33 cellular contexts compared by ENCODE assay signal in genomic region chr9:137149367-137149766, GRCh38. TPM values are rescaled to one million over a fixed set of nuclear protein-coding genes. Genes with fewer than 3 reads are reported as not detected.
A peak's percentile ranks its signal among the peaks of the same experiment; 100 is the strongest.
DNase-seq lines count a peak whose midpoint lies in the region; ATAC-seq, FAIRE-seq and TF ChIP-seq lines count a peak whose summit lies in the region.
"Had no signal": no experiment of that assay in that cellular context is flagged by ENCODE, and none has a peak within 500 bp of the region (broad histone marks: within the 10 kb centered on the region; RNA-seq: fewer than 3 reads in every experiment).

No MANE protein-coding gene starts in this region.

- H3K4me1 ChIP-seq in CD8-positive, alpha-beta memory T cell (ENCODE audit: insufficient read depth, low read length) = no peaks in the 10 kb centered on the region
- H3K4me1 ChIP-seq in NT2/D1 (ENCODE audit: insufficient read depth, insufficient read length) = peaks cover 14% of the 10 kb centered on the region
- peaks cover 8 to 52% of the 10 kb centered on the region in 2 experiments; a peak in 3 of 5 replicates for H3K4me1 ChIP-seq in K562 (replicated peaks in 1 of 2; ENCODE audit: control insufficient read depth in 2 of 2, insufficient read depth in 2 of 2, low read length in 2 of 2)
- H3K4me1 ChIP-seq: lower lobe of right lung, prostate gland, stomach, thyroid gland, vagina had no signal

- in situ Hi-C loops in K562 (cut with MboI) = no loop called here

- CTCF ChIA-PET in CD8-positive, alpha-beta memory T cell (lab: Charles Lee) = interaction anchor here (0.7 to 1.7 kb wide), 3 partner anchors 25 to 87 kb away, joined by 3 to 4 read pairs (median 3); no protein-coding TSS in a partner anchor
- CTCF ChIA-PET in K562 (lab: Yijun Ruan, JAX; ENCODE audit: low intra/inter-chr PET ratio) = no interaction called here

- H2AFZ ChIP-seq in K562 (ENCODE audit: low read depth, low read length) = peak overlapping the region; percentile 77; the same call in 1 of the 2 replicates

- 59% methylated on average over 5 of the region's 5 CpGs for WGBS in K562 (ENCODE audit: insufficient coverage, low coverage, missing lambda C conversion rate)

- intact Hi-C loops in K562 (cut with micrococcal nuclease) = no loop called here
- intact Hi-C loops in natural killer cell (cut with micrococcal nuclease) = no loop called here

- no peak overlapping the region for H3K4me3 ChIP-seq in CD8-positive, alpha-beta memory T cell (ENCODE audit: low read length)
- peak overlapping the region; percentile 15 for H3K4me3 ChIP-seq in NT2/D1 (ENCODE audit: insufficient read length, low read depth)
- no peak overlapping the region for H3K4me3 ChIP-seq in K562
- H3K4me3 ChIP-seq: coronary artery, lower lobe of right lung, prostate gland, stomach, thyroid gland, vagina had no signal

- DNase-seq in CD8-positive, alpha-beta memory T cell = no peak
- DNase-seq in NT2/D1 (ENCODE audit: low read depth, low spot score) = no peak
- no peak for DNase-seq in K562 (ENCODE audit: extremely low read depth in 1 of 4, low spot score in 3 of 4)
- no peak for DNase-seq in natural killer cell
- DNase-seq in activated naive CD4-positive, alpha-beta T cell treated with anti-CD3 and anti-CD28 coated beads, Interleukin-2, amount 50 U/mL, for 16 hours = no peak
- no peak for DNase-seq in DMS153 treated with DMSO at 0.1 percent for 48 hours (lab: John Stamatoyannopoulos, UW; ENCODE audit: unreplicated experiment)
- DNase-seq: activated CD4-positive, alpha-beta T cell treated with anti-CD3 and anti-CD28 coated beads, Interleukin-2, amount 50 U/mL, for 48 hours; activated CD4-positive, CD25-positive, alpha-beta regulatory T cell treated with anti-CD3 and anti-CD28 coated beads, Interleukin-2, amount 50 U/mL, for 72 hours; activated naive CD4-positive, alpha-beta T cell treated with Interleukin-2 at 50 U/mL for 16 hours; caudate nucleus; COR-L47; effector CD8-positive, alpha-beta T cell; H9; hippocampal formation; lower lobe of right lung; naive thymus-derived CD4-positive, alpha-beta T cell; NCI-H2107; NCI-H345; nucleus accumbens; stimulated activated CD4-positive, alpha-beta T cell treated with anti-CD3 and anti-CD28 coated beads, Interleukin-4, amount 100 ng/mL, for 1 hour; stomach; thyroid gland had no signal

- H3K79me2 ChIP-seq in K562 (ENCODE audit: control insufficient read depth, insufficient read depth, low read length) = no peaks in the 10 kb centered on the region

- no peak for TF ChIP-seq POLR2A in K562 (conservative IDR thresholded peaks at IDR 0.05)

- H3K9me1 ChIP-seq in K562 (ENCODE audit: control insufficient read depth, insufficient read depth, low read length) = no peaks in the 10 kb centered on the region

- no TSS peak for BruUV-seq in K562 (replicated peaks; lab: Mats Ljungman, UMichigan)

- H3K27me3 Mint-ChIP-seq in CD8-positive, alpha-beta memory T cell = peaks cover 2 to 7% of the 10 kb centered on the region in 2 donors
- peaks cover 0 to 8% of the 10 kb centered on the region in 2 donors for H3K27me3 Mint-ChIP-seq in natural killer cell (ENCODE audit: low read depth in 2 of 2)

- no peaks in the 10 kb centered on the region for H3K36me3 ChIP-seq in CD8-positive, alpha-beta memory T cell (ENCODE audit: insufficient read depth, low read length)
- H3K36me3 ChIP-seq in NT2/D1 (ENCODE audit: insufficient read depth, insufficient read length, low read length) (no peaks in the 10 kb centered on the region), K562 (ENCODE audit: control insufficient read depth, insufficient read depth, low read length) (no peaks in the 10 kb centered on the region)
- H3K36me3 ChIP-seq: lower lobe of right lung, prostate gland, stomach, thyroid gland, vagina had no signal

- no peak for TF ChIP-seq CTCF in K562 (IDR thresholded peaks at IDR 0.05 in 2 of 3, conservative IDR thresholded peaks at IDR 0.05 in 1 of 3; ENCODE audit: insufficient read depth in 2 of 3, low read depth in 1 of 3, low read length in 3 of 3)
- no peak for TF ChIP-seq CTCF in natural killer cell (IDR thresholded peaks at IDR 0.05)

- H4K20me1 ChIP-seq in K562 (replicated peaks; ENCODE audit: control insufficient read depth, insufficient read depth, low read length) = no peaks in the 10 kb centered on the region

- ATAC-seq in K562 (no peak), natural killer cell (no peak)
- ATAC-seq: activated T-cell treated with anti-CD3 and anti-CD28 coated beads, Interleukin-2, amount 50 U/mL, for 72 hours; lower lobe of right lung; naive thymus-derived CD4-positive, alpha-beta T cell; sciatic nerve had no signal

- no peaks in the 10 kb centered on the region for H3K9me3 ChIP-seq in CD8-positive, alpha-beta memory T cell (ENCODE audit: low read length)
- H3K9me3 ChIP-seq in NT2/D1 (ENCODE audit: insufficient read depth, low read length) (no peaks in the 10 kb centered on the region), K562 (replicated peaks; ENCODE audit: control insufficient read depth, insufficient read depth, low read depth, low read length) (no peaks in the 10 kb centered on the region; the same call in 1 of the 2 replicates)
- H3K9me3 ChIP-seq: lower lobe of right lung, prostate gland, thyroid gland, vagina had no signal

- no peaks in the 10 kb centered on the region for H3K4me1 Mint-ChIP-seq in CD8-positive, alpha-beta memory T cell
- H3K4me1 Mint-ChIP-seq in natural killer cell = no peaks in the 10 kb centered on the region

- H3K4me2 ChIP-seq in K562 (ENCODE audit: insufficient read depth, low read length) = peak overlapping the region; percentile 71

- TF ChIP-seq EP300 in K562 (IDR thresholded peaks at IDR 0.05; ENCODE audit: low read length) = no peak

- POLR2A ChIA-PET in CD8-positive, alpha-beta memory T cell (lab: Charles Lee) = no interaction called here
- POLR2A ChIA-PET in K562 (lab: Yijun Ruan, JAX) = interaction anchor here (1.2 to 3.4 kb wide), 5 partner anchors 8 to 92 kb away, joined by 3 to 22 read pairs (median 8); partner anchors contain the start of genes GRIN1 and TUBB4B

- H3K9ac ChIP-seq in NT2/D1 (ENCODE audit: insufficient read length, low read depth) (peak overlapping the region; percentile 72), K562 (ENCODE audit: insufficient read depth in 1 of 2, low read depth in 2 of 2, low read length in 2 of 2) (peak overlapping the region; percentile 30 to 92; a peak in 3 of 4 replicates)

- FAIRE-seq in K562 (lab: Jason Lieb, UNC) = no peak
- FAIRE-seq: TTC549 had no signal

- no peak overlapping the region for H3K4me3 Mint-ChIP-seq in CD8-positive, alpha-beta memory T cell
- no peak overlapping the region for H3K4me3 Mint-ChIP-seq in natural killer cell
- H3K4me3 Mint-ChIP-seq: H9 had no signal

- no peaks in the 10 kb centered on the region for H3K9me3 Mint-ChIP-seq in CD8-positive, alpha-beta memory T cell
- H3K9me3 Mint-ChIP-seq in natural killer cell = no peaks in the 10 kb centered on the region
- H3K9me3 Mint-ChIP-seq: activated T-cell treated with anti-CD3 and anti-CD28 coated beads, Interleukin-2, amount 50 U/mL, for 72 hours; H9; naive thymus-derived CD4-positive, alpha-beta T cell had no signal

- peak overlapping the region; percentile 38 for H3K27ac ChIP-seq in CD8-positive, alpha-beta memory T cell (ENCODE audit: low read depth, low read length)
- peak overlapping the region; percentile 54; the same call in 1 of the 3 replicates for H3K27ac ChIP-seq in K562 (ENCODE audit: extremely low read depth, low read depth, low read length)
- H3K27ac ChIP-seq: coronary artery, lower lobe of right lung, prostate gland, stomach, thyroid gland, vagina had no signal

- no peaks in the 10 kb centered on the region for H3K36me3 Mint-ChIP-seq in CD8-positive, alpha-beta memory T cell
- H3K36me3 Mint-ChIP-seq in natural killer cell = no peaks in the 10 kb centered on the region
- H3K36me3 Mint-ChIP-seq: naive thymus-derived CD4-positive, alpha-beta T cell had no signal

- H3K27me3 ChIP-seq in CD8-positive, alpha-beta memory T cell (ENCODE audit: insufficient read depth, low read length, poor library complexity, severe bottlenecking) = no peaks in the 10 kb centered on the region
- H3K27me3 ChIP-seq in NT2/D1 (ENCODE audit: insufficient read depth, insufficient read length) (no peaks in the 10 kb centered on the region), K562 (ENCODE audit: control insufficient read depth in 2 of 2, insufficient read depth in 2 of 2, low read length in 2 of 2) (no peaks in the 10 kb centered on the region)
- H3K27me3 ChIP-seq: thyroid gland, vagina had no signal

- no peak overlapping the region for H3K27ac Mint-ChIP-seq in CD8-positive, alpha-beta memory T cell
- no peak overlapping the region for H3K27ac Mint-ChIP-seq in natural killer cell
- H3K27ac Mint-ChIP-seq: H9; naive thymus-derived CD4-positive, alpha-beta T cell had no signal

- TF ChIP-seq RAD21 in K562 (CRISPR knock-in tag; conservative IDR thresholded peaks at IDR 0.05 in 1 of 2, IDR thresholded peaks at IDR 0.05 in 1 of 2) = no peak

RNA-seq across cellular contexts. Expression of gene GRIN1, which starts 10.4 kb away (rescaled TPM):
- total RNA-seq in CD8-positive, alpha-beta memory T cell = not detected
- not detected for polyA plus RNA-seq in CD8-positive, alpha-beta memory T cell
- total RNA-seq in K562 (2011; cell fraction: chromatin; rRNA removed; ENCODE audit: low replicate concordance) = 0.25 and 3.0 TPM in 2 replicates
- 0.67 and 3.3 TPM in 2 replicates for total RNA-seq in K562 (2011; cell fraction: nucleolus; rRNA removed)
- 0.53 and 1.2 TPM in 2 replicates for total RNA-seq in K562 (2011; cell fraction: nucleoplasm; rRNA removed)
- total RNA-seq in K562 (2014; rRNA removed) (not detected in 2 replicates), K562 (2014; rRNA removed; fragmentation: Illumina TruSeq; extraction: Trizol) (not detected in 2 replicates), K562 (2015; rRNA removed; fragmentation: Illumina TruSeq; extraction: Trizol) (not detected in 2 replicates), K562 (2021) (0.35 and 0.36 TPM in 2 replicates), natural killer cell (not detected)
- polyA plus RNA-seq in K562 (2011; rRNA removed) (0.03 and 0.04 TPM in 2 replicates), K562 (2014; fragmentation: Illumina TruSeq; extraction: Trizol) (0.08 TPM in 1 of 2 replicates, not detected in the other), K562 (2014; fragmentation: Nextera tagmentation; extraction: Ambion mirVana) (not detected), K562 (2014; rRNA removed) (0.08 and 0.16 TPM in 2 replicates)
- 0.04 and 0.07 TPM in 2 replicates for polyA plus RNA-seq in K562 (2011; cell fraction: cytosol; rRNA removed)
- 0.34 and 0.67 TPM in 2 replicates for polyA plus RNA-seq in K562 (2011; cell fraction: nucleus; rRNA removed)
- 0.35 and 0.38 TPM in 2 replicates for polyA plus RNA-seq in K562 (2012)
- polyA minus RNA-seq in K562 (2011; rRNA and poly(A)+ RNA removed) = not detected in 2 replicates
- polyA minus RNA-seq in K562 (2011; cell fraction: cytosol; rRNA and poly(A)+ RNA removed) = not detected in 2 replicates
- polyA minus RNA-seq in K562 (2011; cell fraction: nucleus; rRNA and poly(A)+ RNA removed) = 0.13 and 0.56 TPM in 2 replicates
- total RNA-seq: G401; naive thymus-derived CD4-positive, alpha-beta T cell; RPMI7951; sciatic nerve; thyroid gland had no signal
- polyA plus RNA-seq: naive thymus-derived CD4-positive, alpha-beta T cell had no signal

RNA-seq across cellular contexts. Expression of gene LRRC26, which starts 20.5 kb away (rescaled TPM):
- total RNA-seq in CD8-positive, alpha-beta memory T cell = not detected
- not detected for polyA plus RNA-seq in CD8-positive, alpha-beta memory T cell
- total RNA-seq in K562 (2011; cell fraction: chromatin; rRNA removed; ENCODE audit: low replicate concordance) = not detected in 2 replicates
- total RNA-seq in K562 (2011; cell fraction: nucleolus; rRNA removed) = not detected in 2 replicates
- not detected in 2 replicates for total RNA-seq in K562 (2011; cell fraction: nucleoplasm; rRNA removed)
- total RNA-seq in K562 (2014; rRNA removed) = not detected in 2 replicates
- total RNA-seq in K562 (2014; rRNA removed; fragmentation: Illumina TruSeq; extraction: Trizol) = not detected in 2 replicates
- not detected in 2 replicates for total RNA-seq in K562 (2015; rRNA removed; fragmentation: Illumina TruSeq; extraction: Trizol)
- total RNA-seq in K562 (2021) = not detected in 2 replicates
- polyA plus RNA-seq in K562 (2011; rRNA removed) = not detected in 2 replicates
- polyA plus RNA-seq in K562 (2011; cell fraction: cytosol; rRNA removed) = 0.06 TPM in 1 of 2 replicates, not detected in the other
- not detected in 2 replicates for polyA plus RNA-seq in K562 (2011; cell fraction: nucleus; rRNA removed)
- polyA plus RNA-seq in K562 (2012) = not detected in 2 replicates
- polyA plus RNA-seq in K562 (2014; fragmentation: Illumina TruSeq; extraction: Trizol) = not detected in 2 replicates
- not detected for polyA plus RNA-seq in K562 (2014; fragmentation: Nextera tagmentation; extraction: Ambion mirVana)
- polyA plus RNA-seq in K562 (2014; rRNA removed) = not detected in 2 replicates
- not detected in 2 replicates for polyA minus RNA-seq in K562 (2011; rRNA and poly(A)+ RNA removed)
- polyA minus RNA-seq in K562 (2011; cell fraction: cytosol; rRNA and poly(A)+ RNA removed) = not detected in 2 replicates
- not detected in 2 replicates for polyA minus RNA-seq in K562 (2011; cell fraction: nucleus; rRNA and poly(A)+ RNA removed)
- not detected for total RNA-seq in natural killer cell
- total RNA-seq: activated T-cell treated with anti-CD3 and anti-CD28 coated beads, Interleukin-2, amount 50 U/mL, for 72 hours; RPMI7951; sciatic nerve; T-helper 1 cell treated with Interleukin-12 subunit alpha and Interleukin-12 subunit beta and Interleukin-4 antibody, amounts not matched to agents 30 ng/mL and 1 ng/mL, for 36 hours; thyroid gland; vagina had no signal
- polyA plus RNA-seq: BJ; naive thymus-derived CD4-positive, alpha-beta T cell had no signal

RNA-seq across cellular contexts. Expression of gene TMEM210, which starts 22.5 kb away (rescaled TPM):
- total RNA-seq in CD8-positive, alpha-beta memory T cell = not detected
- not detected for polyA plus RNA-seq in CD8-positive, alpha-beta memory T cell
- total RNA-seq in K562 (2011; cell fraction: chromatin; rRNA removed; ENCODE audit: low replicate concordance) = not detected in 2 replicates
- total RNA-seq in K562 (2011; cell fraction: nucleolus; rRNA removed) = not detected in 2 replicates
- not detected in 2 replicates for total RNA-seq in K562 (2011; cell fraction: nucleoplasm; rRNA removed)
- not detected in 2 replicates for total RNA-seq in K562 (2014; rRNA removed)
- total RNA-seq in K562 (2014; rRNA removed; fragmentation: Illumina TruSeq; extraction: Trizol) = not detected in 2 replicates
- not detected in 2 replicates for total RNA-seq in K562 (2015; rRNA removed; fragmentation: Illumina TruSeq; extraction: Trizol)
- not detected in 2 replicates for total RNA-seq in K562 (2021)
- polyA plus RNA-seq in K562 (2011; rRNA removed) = not detected in 2 replicates
- not detected in 2 replicates for polyA plus RNA-seq in K562 (2011; cell fraction: cytosol; rRNA removed)
- not detected in 2 replicates for polyA plus RNA-seq in K562 (2011; cell fraction: nucleus; rRNA removed)
- not detected in 2 replicates for polyA plus RNA-seq in K562 (2012)
- polyA plus RNA-seq in K562 (2014; fragmentation: Illumina TruSeq; extraction: Trizol) = not detected in 2 replicates
- polyA plus RNA-seq in K562 (2014; fragmentation: Nextera tagmentation; extraction: Ambion mirVana) = not detected
- polyA plus RNA-seq in K562 (2014; rRNA removed) = not detected in 2 replicates
- polyA minus RNA-seq in K562 (2011; rRNA and poly(A)+ RNA removed) = not detected in 2 replicates
- not detected in 2 replicates for polyA minus RNA-seq in K562 (2011; cell fraction: cytosol; rRNA and poly(A)+ RNA removed)
- not detected in 2 replicates for polyA minus RNA-seq in K562 (2011; cell fraction: nucleus; rRNA and poly(A)+ RNA removed)
- total RNA-seq in natural killer cell = not detected
- total RNA-seq: G401; H9; lower lobe of right lung; naive thymus-derived CD4-positive, alpha-beta T cell; RPMI7951; sciatic nerve; stomach; T-helper 1 cell treated with Interleukin-12 subunit alpha and Interleukin-12 subunit beta and Interleukin-4 antibody, amounts not matched to agents 30 ng/mL and 1 ng/mL, for 36 hours; thyroid gland; vagina had no signal
- polyA plus RNA-seq: adipose tissue; BJ; naive thymus-derived CD4-positive, alpha-beta T cell; stomach had no signal

RNA-seq across cellular contexts. Expression of gene DPP7, which starts 34.8 kb away (rescaled TPM):
- 100 to 1,000 TPM; 294 to 308 TPM for total RNA-seq in CD8-positive, alpha-beta memory T cell
- polyA plus RNA-seq in CD8-positive, alpha-beta memory T cell = 158 TPM
- total RNA-seq in K562 (2011; cell fraction: chromatin; rRNA removed; ENCODE audit: low replicate concordance) = 175 and 615 TPM in 2 replicates
- 837 and 852 TPM in 2 replicates for total RNA-seq in K562 (2011; cell fraction: nucleolus; rRNA removed)
- 311 and 347 TPM in 2 replicates for total RNA-seq in K562 (2011; cell fraction: nucleoplasm; rRNA removed)
- total RNA-seq in K562 (2014; rRNA removed) (231 and 272 TPM in 2 replicates), K562 (2014; rRNA removed; fragmentation: Illumina TruSeq; extraction: Trizol) (11.3 and 24.9 TPM in 2 replicates), K562 (2015; rRNA removed; fragmentation: Illumina TruSeq; extraction: Trizol) (140 and 141 TPM in 2 replicates), K562 (2021) (311 and 322 TPM in 2 replicates), natural killer cell (100 to 1,000 TPM; 233 to 264 (median 251) TPM)
- polyA plus RNA-seq in K562 (2011; rRNA removed) (132 and 158 TPM in 2 replicates), K562 (2014; fragmentation: Illumina TruSeq; extraction: Trizol) (48.4 and 105 TPM in 2 replicates), K562 (2014; fragmentation: Nextera tagmentation; extraction: Ambion mirVana) (1 to 10 TPM in 1 of 2 experiments, under 1 TPM in 1; 0.99 to 4.1 TPM), K562 (2014; rRNA removed) (352 and 365 TPM in 2 replicates)
- 141 and 377 TPM in 2 replicates for polyA plus RNA-seq in K562 (2011; cell fraction: cytosol; rRNA removed)
- 1,627 and 2,902 TPM in 2 replicates for polyA plus RNA-seq in K562 (2011; cell fraction: nucleus; rRNA removed)
- 245 and 282 TPM in 2 replicates for polyA plus RNA-seq in K562 (2012)
- polyA minus RNA-seq in K562 (2011; rRNA and poly(A)+ RNA removed) = 9.4 and 25.8 TPM in 2 replicates
- polyA minus RNA-seq in K562 (2011; cell fraction: cytosol; rRNA and poly(A)+ RNA removed) = 61.7 and 63.0 TPM in 2 replicates
- polyA minus RNA-seq in K562 (2011; cell fraction: nucleus; rRNA and poly(A)+ RNA removed) = 112 and 134 TPM in 2 replicates

RNA-seq across cellular contexts. Expression of gene ANAPC2, which starts 39.0 kb away (rescaled TPM):
- 10 to 100 TPM; 50.2 to 57.0 TPM for total RNA-seq in CD8-positive, alpha-beta memory T cell
- 5.4 TPM for polyA plus RNA-seq in CD8-positive, alpha-beta memory T cell
- 116 and 279 TPM in 2 replicates for total RNA-seq in K562 (2011; cell fraction: chromatin; rRNA removed; ENCODE audit: low replicate concordance)
- total RNA-seq in K562 (2011; cell fraction: nucleolus; rRNA removed) = 160 and 161 TPM in 2 replicates
- total RNA-seq in K562 (2011; cell fraction: nucleoplasm; rRNA removed) = 110 and 125 TPM in 2 replicates
- total RNA-seq in K562 (2014; rRNA removed) = 19.8 and 23.4 TPM in 2 replicates
- total RNA-seq in K562 (2014; rRNA removed; fragmentation: Illumina TruSeq; extraction: Trizol) = 5.8 and 8.0 TPM in 2 replicates
- total RNA-seq in K562 (2015; rRNA removed; fragmentation: Illumina TruSeq; extraction: Trizol) = 16.4 and 17.5 TPM in 2 replicates
- total RNA-seq in K562 (2021) = 50.7 and 56.5 TPM in 2 replicates
- polyA plus RNA-seq in K562 (2011; rRNA removed) = 17.7 and 22.1 TPM in 2 replicates
- polyA plus RNA-seq in K562 (2011; cell fraction: cytosol; rRNA removed) = 11.1 and 24.4 TPM in 2 replicates
- 195 and 268 TPM in 2 replicates for polyA plus RNA-seq in K562 (2011; cell fraction: nucleus; rRNA removed)
- 30.8 and 42.2 TPM in 2 replicates for polyA plus RNA-seq in K562 (2012)
- polyA plus RNA-seq in K562 (2014; fragmentation: Illumina TruSeq; extraction: Trizol) = 10.1 and 19.3 TPM in 2 replicates
- under 1 TPM in 1 of 2 experiments, not detected in 1; 0.11 TPM for polyA plus RNA-seq in K562 (2014; fragmentation: Nextera tagmentation; extraction: Ambion mirVana)
- 41.6 and 46.1 TPM in 2 replicates for polyA plus RNA-seq in K562 (2014; rRNA removed)
- polyA minus RNA-seq in K562 (2011; rRNA and poly(A)+ RNA removed) = 10.4 and 13.3 TPM in 2 replicates
- polyA minus RNA-seq in K562 (2011; cell fraction: cytosol; rRNA and poly(A)+ RNA removed) = 30.0 and 32.4 TPM in 2 replicates
- 61.7 and 67.4 TPM in 2 replicates for polyA minus RNA-seq in K562 (2011; cell fraction: nucleus; rRNA and poly(A)+ RNA removed)
- 100 to 1,000 TPM; 146 to 172 (median 171) TPM for total RNA-seq in natural killer cell
